8 cellular contexts compared by ENCODE assay signal in the genomic region with DNA sequence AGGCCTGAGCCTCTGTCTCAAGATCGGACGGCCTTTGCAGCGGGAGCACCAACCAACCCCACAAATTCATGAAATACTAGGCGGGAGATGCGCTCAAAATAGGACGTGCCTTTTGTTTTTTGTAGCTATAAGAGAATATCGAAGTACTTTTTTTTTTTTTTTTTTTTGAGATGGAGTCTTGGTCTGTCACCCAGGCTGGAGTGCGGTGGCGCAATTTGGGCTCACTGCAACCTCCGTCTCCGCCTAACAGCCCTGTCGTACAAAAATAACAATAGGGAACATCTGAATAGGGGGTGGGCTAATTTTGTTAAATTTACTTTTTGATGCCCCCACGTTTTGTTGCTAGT. TPM values are rescaled to one million over a fixed set of nuclear protein-coding genes. Genes with fewer than 3 reads are reported as not detected.
DNase-seq lines count a peak whose midpoint lies in the region; ATAC-seq and TF ChIP-seq lines count a peak whose summit lies in the region.

No MANE protein-coding gene starts in this region.

- H3K9me3 Mint-ChIP-seq in activated T-helper 2 cell treated with anti-CD3 and anti-CD28 coated beads, Interferon-gamma antibody, Interleukin-2, Interleukin-4, amounts not matched to agents 10 μg/mL and 5 μg/mL and 100 μg/mL, durations not matched to agents 14 hours and 24 hours and 36 hours, result peaks cover 4% of the 10 kb centered on the region

- H3K27me3 ChIP-seq in upper lobe of right lung, result no peaks in the 10 kb centered on the region

- peak overlapping the region; percentile 70 for H3K4me3 ChIP-seq in upper lobe of right lung

- peaks cover 5% of the 10 kb centered on the region for H3K36me3 Mint-ChIP-seq in activated T-helper 2 cell treated with anti-CD3 and anti-CD28 coated beads, Interferon-gamma antibody, Interleukin-2, Interleukin-4, amounts not matched to agents 10 μg/mL and 5 μg/mL and 100 μg/mL, durations not matched to agents 14 hours and 24 hours and 36 hours (ENCODE audit: low read depth)

- peaks cover 14% of the 10 kb centered on the region for H3K4me1 ChIP-seq in upper lobe of right lung

- ATAC-seq in HG02798 (IDR thresholded peaks at IDR 0.05; ENCODE audit: poor library complexity, unreplicated experiment) (peak; percentile 21), left lobe of liver (peak; percentile 2), upper lobe of right lung (no peak)

- DNase-seq in GF-D8 (lab: John Stamatoyannopoulos, UW) (peak; percentile 23), left lobe of liver (ENCODE audit: low spot score) (no peak), upper lobe of right lung (no peak), 8988T (no peak), NCI-H128 (lab: John Stamatoyannopoulos, UW; ENCODE audit: unreplicated experiment) (no peak), glomerular visceral epithelial cell (ENCODE audit: extremely low spot score) (no peak)
- DNase-seq in activated T-helper 2 cell treated with anti-CD3 and anti-CD28 coated beads, Interferon-gamma antibody, Interleukin-2, Interleukin-4, amounts not matched to agents 10 μg/mL and 5 μg/mL and 100 μg/mL, durations not matched to agents 14 hours and 24 hours and 36 hours (ENCODE audit: low spot score), result no peak

- peak overlapping the region; percentile 83 for H3K4me3 Mint-ChIP-seq in activated T-helper 2 cell treated with anti-CD3 and anti-CD28 coated beads, Interferon-gamma antibody, Interleukin-2, Interleukin-4, amounts not matched to agents 10 μg/mL and 5 μg/mL and 100 μg/mL, durations not matched to agents 14 hours and 24 hours and 36 hours (ENCODE audit: low read depth)

- no peaks in the 10 kb centered on the region for H3K36me3 ChIP-seq in upper lobe of right lung

- H3K9me3 ChIP-seq in upper lobe of right lung, result no peaks in the 10 kb centered on the region

- H3K27ac Mint-ChIP-seq in activated T-helper 2 cell treated with anti-CD3 and anti-CD28 coated beads, Interferon-gamma antibody, Interleukin-2, Interleukin-4, amounts not matched to agents 10 μg/mL and 5 μg/mL and 100 μg/mL, durations not matched to agents 14 hours and 24 hours and 36 hours, result no peak overlapping the region

- H3K27ac ChIP-seq in upper lobe of right lung, result peak overlapping the region; percentile 86

- no peak for TF ChIP-seq CTCF in upper lobe of right lung (IDR thresholded peaks at IDR 0.05)

- H3K4me1 Mint-ChIP-seq in activated T-helper 2 cell treated with anti-CD3 and anti-CD28 coated beads, Interferon-gamma antibody, Interleukin-2, Interleukin-4, amounts not matched to agents 10 μg/mL and 5 μg/mL and 100 μg/mL, durations not matched to agents 14 hours and 24 hours and 36 hours (ENCODE audit: low read depth), result peaks cover 18% of the 10 kb centered on the region

- intact Hi-C loops in activated T-helper 2 cell treated with anti-CD3 and anti-CD28 coated beads, Interferon-gamma antibody, Interleukin-2, Interleukin-4, amounts not matched to agents 10 μg/mL and 5 μg/mL and 100 μg/mL, durations not matched to agents 14 hours and 24 hours and 36 hours (cut with micrococcal nuclease), result no loop called here
- intact Hi-C loops in upper lobe of right lung (cut with DNase I), result no loop called here

- peaks cover 58% of the 10 kb centered on the region for H3K27me3 Mint-ChIP-seq in activated T-helper 2 cell treated with anti-CD3 and anti-CD28 coated beads, Interferon-gamma antibody, Interleukin-2, Interleukin-4, amounts not matched to agents 10 μg/mL and 5 μg/mL and 100 μg/mL, durations not matched to agents 14 hours and 24 hours and 36 hours (ENCODE audit: low read depth)

RNA-seq across cellular contexts. Expression of gene TUBB2A, which starts 5.9 kb away (rescaled TPM):
- 7.2 and 7.4 TPM in 2 replicates for total RNA-seq in activated T-helper 2 cell treated with anti-CD3 and anti-CD28 coated beads, Interferon-gamma antibody, Interleukin-2, Interleukin-4, amounts not matched to agents 10 μg/mL and 5 μg/mL and 100 μg/mL, durations not matched to agents 14 hours and 24 hours and 36 hours
- total RNA-seq in left lobe of liver (64.5 TPM), upper lobe of right lung (15.4 TPM)

RNA-seq across cellular contexts. Expression of gene BPHL, which starts 44.7 kb away (rescaled TPM):
- total RNA-seq in activated T-helper 2 cell treated with anti-CD3 and anti-CD28 coated beads, Interferon-gamma antibody, Interleukin-2, Interleukin-4, amounts not matched to agents 10 μg/mL and 5 μg/mL and 100 μg/mL, durations not matched to agents 14 hours and 24 hours and 36 hours, result 12.1 and 15.8 TPM in 2 replicates
- total RNA-seq in left lobe of liver, result 119 TPM
- 7.6 TPM for total RNA-seq in upper lobe of right lung
